ENCODE assay signal across 36 cellular contexts in genomic region chr13:62126400-62126799, GRCh38.
"Had no signal": no experiment of that assay in that cellular context is flagged by ENCODE, and none has a peak within 500 bp of the region (broad histone marks: within the 10 kb centered on the region; RNA-seq: fewer than 3 reads in every experiment).

No MANE protein-coding gene starts in this region.

- H3K9me3 Mint-ChIP-seq: activated B cell treated with CpG ODN at 0.5 μM for 24 hours; activated T-helper 1 cell treated with anti-CD3 and anti-CD28 coated beads, Interleukin-12 subunit alpha, Interleukin-12 subunit beta, Interleukin-2, Interleukin-4 antibody, amounts not matched to agents 30 ng/mL and 10 ng/mL and 1 ng/mL, durations not matched to agents 14 hours and 24 hours and 36 hours had no signal

- FAIRE-seq: astrocyte, bronchial epithelial cell, endothelial cell of umbilical vein had no signal

- H3K4me3 Mint-ChIP-seq: activated B cell treated with CpG ODN at 0.5 μM for 24 hours; activated CD8-positive, alpha-beta memory T cell treated with anti-CD3 and anti-CD28 coated beads, Interleukin-2, amount 10 ng/mL, durations not matched to agents 7 days and 5 days; activated CD8-positive, alpha-beta T cell treated with anti-CD3 and anti-CD28 coated beads for 36 hours; activated naive CD4-positive, alpha-beta T cell treated with anti-CD3 and anti-CD28 coated beads for 36 hours; activated naive CD8-positive, alpha-beta T cell treated with anti-CD3 and anti-CD28 coated beads, Interleukin-2, amount 10 ng/mL, durations not matched to agents 7 days and 5 days; activated T-helper 1 cell treated with anti-CD3 and anti-CD28 coated beads, Interleukin-12 subunit alpha, Interleukin-12 subunit beta, Interleukin-2, Interleukin-4 antibody, amounts not matched to agents 30 ng/mL and 10 ng/mL and 1 ng/mL, durations not matched to agents 14 hours and 24 hours and 36 hours; central memory CD8-positive, alpha-beta T cell; effector memory CD8-positive, alpha-beta T cell; T-helper 17 cell; T-helper 2 cell treated with Interferon-gamma antibody and Interleukin-4, amounts not matched to agents 5 μg/mL and 100 μg/mL, for 36 hours had no signal

- H3K27me3 ChIP-seq: brain microvascular endothelial cell, esophagus squamous epithelium had no signal

- H3K36me3 Mint-ChIP-seq: activated CD8-positive, alpha-beta memory T cell treated with anti-CD3 and anti-CD28 coated beads, Interleukin-2, amount 10 ng/mL, durations not matched to agents 7 days and 5 days; activated naive CD4-positive, alpha-beta T cell treated with anti-CD3 and anti-CD28 coated beads, Interleukin-2, amount 50 U/mL, for 72 hours; activated naive CD8-positive, alpha-beta T cell treated with anti-CD3 and anti-CD28 coated beads, Interleukin-2, amount 10 ng/mL, durations not matched to agents 7 days and 5 days had no signal

- H3K27ac ChIP-seq: brain microvascular endothelial cell, epithelial cell of prostate, esophagus squamous epithelium, WERI-Rb-1 had no signal

- H3K27me3 Mint-ChIP-seq: activated B cell treated with CpG ODN at 0.5 μM for 24 hours; activated CD8-positive, alpha-beta memory T cell treated with anti-CD3 and anti-CD28 coated beads, Interleukin-2, amount 10 ng/mL, durations not matched to agents 7 days and 5 days; activated CD8-positive, alpha-beta T cell treated with anti-CD3 and anti-CD28 coated beads for 36 hours; activated naive CD8-positive, alpha-beta T cell treated with anti-CD3 and anti-CD28 coated beads, Interleukin-2, amount 10 ng/mL, durations not matched to agents 7 days and 5 days; central memory CD8-positive, alpha-beta T cell; effector memory CD8-positive, alpha-beta T cell; T-helper 17 cell had no signal

- H3K9me3 ChIP-seq: esophagus squamous epithelium had no signal

- DNase-seq: activated B cell treated with CpG ODN at 0.5 μM for 24 hours; activated CD4-positive, alpha-beta T cell treated with anti-CD3 and anti-CD28 coated beads for 48 hours; activated CD4-positive, alpha-beta T cell treated with anti-CD3 and anti-CD28 coated beads, Interleukin-2, amount 50 U/mL, for 1 hour; activated CD4-positive, alpha-beta T cell treated with anti-CD3 and anti-CD28 coated beads, Interleukin-2, amount 50 U/mL, for 48 hours; activated CD8-positive, alpha-beta memory T cell treated with anti-CD3 and anti-CD28 coated beads, Interleukin-2, amount 10 ng/mL, durations not matched to agents 7 days and 5 days; activated CD8-positive, alpha-beta memory T cell treated with anti-CD3 and anti-CD28 coated beads, Interleukin-2, amount 50 U/mL, for 4 hours; activated CD8-positive, alpha-beta T cell treated with anti-CD3 and anti-CD28 coated beads for 36 hours; activated effector memory CD4-positive, alpha-beta T cell treated with anti-CD3 and anti-CD28 coated beads, Interleukin-2, amount 50 U/mL, for 16 hours; activated naive CD4-positive, alpha-beta T cell treated with anti-CD3 and anti-CD28 coated beads for 36 hours; activated naive CD8-positive, alpha-beta T cell treated with anti-CD3 and anti-CD28 coated beads, Interleukin-2, amount 10 ng/mL, durations not matched to agents 7 days and 5 days; activated T-cell treated with anti-CD3 and anti-CD28 coated beads, Interleukin-2, amount 50 U/mL, for 1 hour; activated T-cell treated with anti-CD3 and anti-CD28 coated beads, Interleukin-2, amount 50 U/mL, for 48 hours; amniotic stem cell; anterior cingulate cortex; brain microvascular endothelial cell; cortex of kidney; dermis blood vessel endothelial cell; effector CD4-positive, alpha-beta T cell; effector memory CD8-positive, alpha-beta T cell; esophagus squamous epithelium; foreskin melanocyte; head of caudate nucleus; T-helper 1 cell; T-helper 17 cell; T1000; WERI-Rb-1 had no signal

- H3K4me1 Mint-ChIP-seq: activated B cell treated with CpG ODN at 0.5 μM for 24 hours; activated CD8-positive, alpha-beta memory T cell treated with anti-CD3 and anti-CD28 coated beads, Interleukin-2, amount 10 ng/mL, durations not matched to agents 7 days and 5 days; activated naive CD8-positive, alpha-beta T cell treated with anti-CD3 and anti-CD28 coated beads, Interleukin-2, amount 10 ng/mL, durations not matched to agents 7 days and 5 days; central memory CD8-positive, alpha-beta T cell; T-helper 17 cell had no signal

- ATAC-seq: activated CD4-positive, CD25-positive, alpha-beta regulatory T cell treated with anti-CD3 and anti-CD28 coated beads, Interleukin-2, amount 50 U/mL, for 24 hours; activated CD8-positive, alpha-beta memory T cell treated with anti-CD3 and anti-CD28 coated beads, Interleukin-2, amount 10 ng/mL, durations not matched to agents 7 days and 5 days; activated CD8-positive, alpha-beta T cell treated with anti-CD3 and anti-CD28 coated beads for 36 hours; activated naive CD4-positive, alpha-beta T cell treated with anti-CD3 and anti-CD28 coated beads, Interleukin-2, amount 50 U/mL, for 72 hours; effector memory CD8-positive, alpha-beta T cell; T-helper 17 cell had no signal

- H3K4me3 ChIP-seq: esophagus squamous epithelium had no signal

- H3K4me1 ChIP-seq: esophagus squamous epithelium had no signal

- H3K36me3 ChIP-seq: brain microvascular endothelial cell, esophagus squamous epithelium, WERI-Rb-1 had no signal

- H3K27ac Mint-ChIP-seq: activated B cell treated with CpG ODN at 0.5 μM for 24 hours; activated CD8-positive, alpha-beta memory T cell treated with anti-CD3 and anti-CD28 coated beads, Interleukin-2, amount 10 ng/mL, durations not matched to agents 7 days and 5 days; activated CD8-positive, alpha-beta T cell treated with anti-CD3 and anti-CD28 coated beads for 36 hours; activated naive CD4-positive, alpha-beta T cell treated with anti-CD3 and anti-CD28 coated beads for 36 hours; activated naive CD4-positive, alpha-beta T cell treated with anti-CD3 and anti-CD28 coated beads, Interleukin-2, amount 50 U/mL, for 72 hours; activated naive CD8-positive, alpha-beta T cell treated with anti-CD3 and anti-CD28 coated beads, Interleukin-2, amount 10 ng/mL, durations not matched to agents 7 days and 5 days; activated T-helper 1 cell treated with anti-CD3 and anti-CD28 coated beads, Interleukin-12 subunit alpha, Interleukin-12 subunit beta, Interleukin-2, Interleukin-4 antibody, amounts not matched to agents 30 ng/mL and 10 ng/mL and 1 ng/mL, durations not matched to agents 14 hours and 24 hours and 36 hours; activated T-helper 2 cell treated with anti-CD3 and anti-CD28 coated beads, Interferon-gamma antibody, Interleukin-2, Interleukin-4, amounts not matched to agents 10 μg/mL and 5 μg/mL and 100 μg/mL, durations not matched to agents 14 hours and 24 hours and 36 hours; effector memory CD8-positive, alpha-beta T cell; T-helper 17 cell; T-helper 2 cell treated with Interferon-gamma antibody and Interleukin-4, amounts not matched to agents 5 μg/mL and 100 μg/mL, for 36 hours had no signal
